Comparison of ENCODE assay signal across 15 cellular contexts in the genomic region with DNA sequence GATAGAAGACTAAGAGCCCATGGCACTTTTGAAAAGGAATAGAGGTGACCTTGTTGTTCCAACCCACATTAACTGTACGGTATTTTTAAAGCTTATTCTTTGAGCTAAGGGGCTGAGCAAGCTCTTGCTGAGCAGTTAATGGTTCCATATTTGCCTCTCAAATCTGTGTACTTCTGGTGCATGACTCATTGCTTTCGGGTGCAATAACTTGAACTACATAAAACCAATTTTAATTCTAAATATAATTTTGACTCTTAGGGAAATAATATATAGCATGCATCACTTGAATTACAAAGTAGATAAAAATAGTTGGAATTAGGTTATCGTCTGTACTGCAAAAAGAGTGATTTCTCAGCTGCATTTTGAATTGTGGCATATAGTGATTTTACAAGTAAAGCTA.
"Had no signal": no experiment of that assay in that cellular context is flagged by ENCODE, and none has a peak within 500 bp of the region (broad histone marks: within the 10 kb centered on the region; RNA-seq: fewer than 3 reads in every experiment).

No MANE protein-coding gene starts in this region.

- H3K27ac Mint-ChIP-seq: activated naive CD8-positive, alpha-beta T cell treated with anti-CD3 and anti-CD28 coated beads for 36 hours; activated T-helper 1 cell treated with anti-CD3 and anti-CD28 coated beads, Interleukin-12 subunit alpha, Interleukin-12 subunit beta, Interleukin-2, Interleukin-4 antibody, amounts not matched to agents 30 ng/mL and 10 ng/mL and 1 ng/mL, durations not matched to agents 14 hours and 24 hours and 36 hours; stimulated activated memory B cell treated with anti-CD40 and anti-IgM and Interleukin-4, amounts not matched to agents 10 μg/mL and 1 μg/mL and 100 μg/mL, for 72 hours had no signal

- H3K27ac ChIP-seq: brain microvascular endothelial cell, lower lobe of right lung, tibial artery had no signal

- H3K4me3 ChIP-seq: lower lobe of right lung, tibial artery had no signal

- H3K27me3 ChIP-seq: brain microvascular endothelial cell, tibial artery had no signal

- H3K4me1 ChIP-seq: lower lobe of right lung had no signal

- ATAC-seq: activated CD4-positive, CD25-positive, alpha-beta regulatory T cell treated with anti-CD3 and anti-CD28 coated beads, Interleukin-2, amount 50 U/mL, for 24 hours; left cardiac atrium; lower lobe of right lung; stimulated activated memory B cell treated with anti-CD40 and anti-IgM and Interleukin-4, amounts not matched to agents 10 μg/mL and 1 μg/mL and 100 μg/mL, for 72 hours had no signal

- H3K9me3 Mint-ChIP-seq: activated naive CD8-positive, alpha-beta T cell treated with anti-CD3 and anti-CD28 coated beads for 36 hours; activated T-helper 1 cell treated with anti-CD3 and anti-CD28 coated beads, Interleukin-12 subunit alpha, Interleukin-12 subunit beta, Interleukin-2, Interleukin-4 antibody, amounts not matched to agents 30 ng/mL and 10 ng/mL and 1 ng/mL, durations not matched to agents 14 hours and 24 hours and 36 hours; central memory CD8-positive, alpha-beta T cell had no signal

- H3K36me3 ChIP-seq: brain microvascular endothelial cell, lower lobe of right lung, tibial artery had no signal

- H3K9me3 ChIP-seq: lower lobe of right lung, tibial artery had no signal

- H3K36me3 Mint-ChIP-seq: activated naive CD8-positive, alpha-beta T cell treated with anti-CD3 and anti-CD28 coated beads for 36 hours; stimulated activated memory B cell treated with anti-CD40 and anti-IgM and Interleukin-4, amounts not matched to agents 10 μg/mL and 1 μg/mL and 100 μg/mL, for 72 hours had no signal

- H3K4me1 Mint-ChIP-seq: activated naive CD8-positive, alpha-beta T cell treated with anti-CD3 and anti-CD28 coated beads for 36 hours; central memory CD8-positive, alpha-beta T cell; stimulated activated memory B cell treated with anti-CD40 and anti-IgM and Interleukin-4, amounts not matched to agents 10 μg/mL and 1 μg/mL and 100 μg/mL, for 72 hours had no signal

- H3K4me3 Mint-ChIP-seq: activated naive CD8-positive, alpha-beta T cell treated with anti-CD3 and anti-CD28 coated beads for 36 hours; activated T-helper 1 cell treated with anti-CD3 and anti-CD28 coated beads, Interleukin-12 subunit alpha, Interleukin-12 subunit beta, Interleukin-2, Interleukin-4 antibody, amounts not matched to agents 30 ng/mL and 10 ng/mL and 1 ng/mL, durations not matched to agents 14 hours and 24 hours and 36 hours; central memory CD8-positive, alpha-beta T cell; stimulated activated memory B cell treated with anti-CD40 and anti-IgM and Interleukin-4, amounts not matched to agents 10 μg/mL and 1 μg/mL and 100 μg/mL, for 72 hours had no signal

- DNase-seq: activated CD4-positive, alpha-beta T cell treated with anti-CD3 and anti-CD28 coated beads, Interleukin-2, amount 50 U/mL, for 1 hour; activated CD8-positive, alpha-beta memory T cell treated with anti-CD3 and anti-CD28 coated beads for 24 hours; activated naive CD8-positive, alpha-beta T cell treated with anti-CD3 and anti-CD28 coated beads for 36 hours; amygdala; brain microvascular endothelial cell; effector CD8-positive, alpha-beta T cell; foreskin melanocyte; left cardiac atrium; lower lobe of right lung; T-helper 9 cell; tibial artery had no signal
